Comparison of ENCODE assay signal across 15 cellular contexts in genomic region chr7:70415179-70415972, GRCh38.
DNase-seq lines count a peak whose midpoint lies in the region; ATAC-seq and TF ChIP-seq lines count a peak whose summit lies in the region.
"Had no signal": no experiment of that assay in that cellular context is flagged by ENCODE, and none has a peak within 500 bp of the region (broad histone marks: within the 10 kb centered on the region; RNA-seq: fewer than 3 reads in every experiment).

No MANE protein-coding gene starts in this region.

- intact Hi-C loops in Calu3 (cut with micrococcal nuclease; ENCODE audit: unreplicated experiment): no loop called here

- no peaks in the 10 kb centered on the region for H3K9me3 ChIP-seq in gastroesophageal sphincter
- H3K9me3 ChIP-seq: esophagus squamous epithelium had no signal

- no peaks in the 10 kb centered on the region for H3K36me3 ChIP-seq in gastroesophageal sphincter
- H3K36me3 ChIP-seq: esophagus squamous epithelium had no signal

- H3K36me3 Mint-ChIP-seq in nephron progenitor cell (ENCODE audit: low read depth) (no peaks in the 10 kb centered on the region), Calu3 (ENCODE audit: insufficient read depth, unreplicated experiment) (no peaks in the 10 kb centered on the region)

- peaks cover 51% of the 10 kb centered on the region for H3K4me1 Mint-ChIP-seq in nephron progenitor cell
- no peaks in the 10 kb centered on the region for H3K4me1 Mint-ChIP-seq in Calu3 (ENCODE audit: low read depth, unreplicated experiment)

- peak; percentile 72 for ATAC-seq in GM18867 (IDR thresholded peaks at IDR 0.05; ENCODE audit: unreplicated experiment)
- ATAC-seq in GM21723 (IDR thresholded peaks at IDR 0.05; ENCODE audit: unreplicated experiment): peak; percentile 58
- peak; percentile 44 for ATAC-seq in HG03108 (IDR thresholded peaks at IDR 0.05; ENCODE audit: unreplicated experiment)
- no peak for ATAC-seq in gastroesophageal sphincter

- WGBS in gastroesophageal sphincter (ENCODE audit: low coverage in 1 of 2), 2 donors: 94% methylated on average over 8 to 10 of the region's 10 CpGs

- no peak for TF ChIP-seq EP300 in gastroesophageal sphincter (IDR thresholded peaks at IDR 0.05)

- H3K4me3 Mint-ChIP-seq in nephron progenitor cell: no peak overlapping the region
- H3K4me3 Mint-ChIP-seq in Calu3 (ENCODE audit: low read depth, unreplicated experiment): no peak overlapping the region

- H3K4me1 ChIP-seq in gastroesophageal sphincter: no peaks in the 10 kb centered on the region
- H3K4me1 ChIP-seq: esophagus squamous epithelium had no signal

- H3K27ac Mint-ChIP-seq in nephron progenitor cell: peak overlapping the region; percentile 80
- no peak overlapping the region for H3K27ac Mint-ChIP-seq in Calu3 (ENCODE audit: unreplicated experiment)

- TF ChIP-seq POLR2A in gastroesophageal sphincter (IDR thresholded peaks at IDR 0.05): no peak

- H3K9me3 Mint-ChIP-seq in nephron progenitor cell: no peaks in the 10 kb centered on the region
- H3K9me3 Mint-ChIP-seq in Calu3 (ENCODE audit: low read depth, unreplicated experiment): peaks cover 3% of the 10 kb centered on the region

- peaks cover 10% of the 10 kb centered on the region for H3K27me3 Mint-ChIP-seq in nephron progenitor cell (ENCODE audit: low read depth, poor library complexity)
- no peaks in the 10 kb centered on the region for H3K27me3 Mint-ChIP-seq in Calu3 (ENCODE audit: unreplicated experiment)

- no peak overlapping the region for H3K4me3 ChIP-seq in gastroesophageal sphincter
- H3K4me3 ChIP-seq: esophagus squamous epithelium had no signal

- BruUV-seq in Calu3 (replicated peaks; lab: Mats Ljungman, UMichigan): no TSS peak

- TF ChIP-seq CTCF in nephron progenitor cell (IDR thresholded peaks at IDR 0.05) (no peak), gastroesophageal sphincter (IDR thresholded peaks at IDR 0.05) (no peak), Calu3 (IDR thresholded peaks at IDR 0.05; ENCODE audit: unreplicated experiment) (no peak)

- H3K27ac ChIP-seq in gastroesophageal sphincter: no peak overlapping the region
- H3K27ac ChIP-seq: C4-2B, esophagus squamous epithelium had no signal

- no peak for DNase-seq in nephron progenitor cell
- DNase-seq in NCI-H226: no peak
- no peak for DNase-seq in Calu3
- no peak for DNase-seq in epidermal melanocyte (ENCODE audit: insufficient read length, low spot score)
- DNase-seq: activated naive CD4-positive, alpha-beta T cell treated with Interleukin-2 at 50 U/mL for 16 hours; esophagus squamous epithelium; NCI-H446; RPMI8226; stimulated activated CD4-positive, alpha-beta T cell treated with anti-CD3 and anti-CD28 coated beads, Interleukin-4, amount 100 ng/mL, for 24 hours; T1000 had no signal

- CTCF ChIA-PET in Calu3 (lab: Charles Lee): no interaction called here

- no peaks in the 10 kb centered on the region for H3K27me3 ChIP-seq in gastroesophageal sphincter
- H3K27me3 ChIP-seq: esophagus squamous epithelium had no signal
